Comparison of ENCODE assay signal across 23 cellular contexts in the genomic region with DNA sequence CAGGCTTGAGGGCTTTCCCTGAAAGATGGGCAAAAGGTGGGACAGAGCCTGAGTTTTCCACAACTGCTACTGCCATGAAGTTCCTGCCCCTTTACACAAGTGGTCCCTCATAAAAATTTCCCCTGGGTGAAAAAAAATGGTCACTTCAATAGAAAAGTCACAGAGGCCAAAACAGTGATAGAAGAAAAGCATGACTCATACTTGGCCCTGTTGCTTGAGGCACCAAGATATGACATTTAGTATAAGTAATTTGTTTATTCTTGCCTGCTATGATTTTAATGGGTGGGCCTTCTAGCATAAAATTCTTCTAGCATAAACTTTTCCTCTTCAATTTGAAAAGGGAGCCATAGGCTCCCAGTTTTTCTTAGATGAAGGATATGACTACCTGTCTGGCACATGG.
DNase-seq lines count a peak whose midpoint lies in the region; ATAC-seq, FAIRE-seq and TF ChIP-seq lines count a peak whose summit lies in the region.
"Had no signal": no experiment of that assay in that cellular context is flagged by ENCODE, and none has a peak within 500 bp of the region (broad histone marks: within the 10 kb centered on the region; RNA-seq: fewer than 3 reads in every experiment).

No MANE protein-coding gene starts in this region.

- no peaks in the 10 kb centered on the region for H3K79me2 ChIP-seq in MM.1S (ENCODE audit: low read length)

- peaks cover 5% of the 10 kb centered on the region; the same call in 1 of the 3 replicates for H3K4me1 ChIP-seq in A549
- no peaks in the 10 kb centered on the region for H3K4me1 ChIP-seq in MM.1S (ENCODE audit: low read length)
- H3K4me1 ChIP-seq: BLaER1 treated with 17β-estradiol and CSF1 and Interleukin-3, amounts not matched to agents 10 nM and 100 nM; Caco-2; Peyer's patch; SJCRH30 had no signal

- no peaks in the 10 kb centered on the region for H3K27me3 ChIP-seq in MM.1S (replicated peaks; ENCODE audit: insufficient read depth, low read length)
- H3K27me3 ChIP-seq: BLaER1 treated with 17β-estradiol and CSF1 and Interleukin-3, amounts not matched to agents 10 nM and 100 nM; Peyer's patch; SJCRH30 had no signal

- H3K27ac ChIP-seq in A549 (no peak overlapping the region), MM.1S (ENCODE audit: low read length) (no peak overlapping the region)
- H3K27ac ChIP-seq: BLaER1 treated with 17β-estradiol and CSF1 and Interleukin-3, amounts not matched to agents 10 nM and 100 nM; HL-60; Peyer's patch; SJCRH30 had no signal

- H3K4me3 ChIP-seq in A549 (no peak overlapping the region), epithelial cell of esophagus (ENCODE audit: low read length) (no peak overlapping the region), MM.1S (ENCODE audit: low read length) (no peak overlapping the region)
- H3K4me3 ChIP-seq: BLaER1 treated with 17β-estradiol and CSF1 and Interleukin-3, amounts not matched to agents 10 nM and 100 nM; Peyer's patch; SJCRH30 had no signal

- no peak overlapping the region for H3K9ac ChIP-seq in MM.1S (ENCODE audit: low read length)
- H3K9ac ChIP-seq: BLaER1 treated with 17β-estradiol and CSF1 and Interleukin-3, amounts not matched to agents 10 nM and 100 nM had no signal

- TF ChIP-seq EP300 in A549 (IDR thresholded peaks at IDR 0.05): no peak

- no peaks in the 10 kb centered on the region for H3K9me2 ChIP-seq in MM.1S (replicated peaks; ENCODE audit: insufficient read depth, low read length)

- no peak for ATAC-seq in A549
- no peak for ATAC-seq in HG03442 (IDR thresholded peaks at IDR 0.05; ENCODE audit: unreplicated experiment)
- ATAC-seq in HG03342 (IDR thresholded peaks at IDR 0.05; ENCODE audit: unreplicated experiment): no peak

- CTCF ChIA-PET in A549 (lab: Yijun Ruan, JAX): no interaction called here

- H4K20me1 ChIP-seq in MM.1S (ENCODE audit: insufficient read depth, low read length): no peaks in the 10 kb centered on the region
- H4K20me1 ChIP-seq: BLaER1 treated with 17β-estradiol and CSF1 and Interleukin-3, amounts not matched to agents 10 nM and 100 nM had no signal

- DNase-seq in A549 (ENCODE audit: low read depth in 1 of 2, low spot score in 1 of 2) (no peak), EL (peak; percentile 42), NCI-H69 (lab: John Stamatoyannopoulos, UW) (peak; percentile 70), epithelial cell of esophagus (ENCODE audit: low read depth) (peak; percentile 16), MM.1S (no peak)
- DNase-seq: ACHN; Caco-2; CD4-positive, alpha-beta memory T cell; DMS 273 treated with DMSO at 0.1 percent for 48 hours; KG1; NCI-H187 treated with DMSO at 0.1 percent for 48 hours; NCI-H2107; NCI-H226; NCI-H510A treated with DMSO at 0.1 percent for 48 hours; NCI-H774; NK-92 treated with Interleukin-12 subunit alpha and Interleukin-12 subunit beta, amount 100 ng/mL, for 24 hours; Peyer's patch; SJCRH30 had no signal

- TF ChIP-seq CTCF in A549 (IDR thresholded peaks at IDR 0.05) (no peak), epithelial cell of esophagus (IDR thresholded peaks at IDR 0.05; ENCODE audit: insufficient read depth, low read depth, low read length, missing control alignments) (no peak), MM.1S (IDR thresholded peaks at IDR 0.05; ENCODE audit: low read length) (no peak)

- POLR2A ChIA-PET in A549 (lab: Yijun Ruan, JAX): no interaction called here

- H3K36me3 ChIP-seq in MM.1S (replicated peaks; ENCODE audit: insufficient read depth, low read length): no peaks in the 10 kb centered on the region
- H3K36me3 ChIP-seq: Peyer's patch, SJCRH30 had no signal

- no peak for TF ChIP-seq POLR2A in A549 (IDR thresholded peaks at IDR 0.05; ENCODE audit: low read length)

- H3K4me2 ChIP-seq in A549 (no peak overlapping the region), MM.1S (ENCODE audit: low read depth, low read length) (no peak overlapping the region)
- H3K4me2 ChIP-seq: BLaER1 treated with 17β-estradiol and CSF1 and Interleukin-3, amounts not matched to agents 10 nM and 100 nM had no signal

- FAIRE-seq in A549 (lab: Jason Lieb, UNC): no peak
- FAIRE-seq: GM19239 had no signal

- H3F3A ChIP-seq in MM.1S (ENCODE audit: insufficient read depth, low read length): no peaks in the 10 kb centered on the region

- H2AFZ ChIP-seq in MM.1S (ENCODE audit: low read length): no peak overlapping the region

- no peak for TF ChIP-seq RAD21 in A549 (conservative IDR thresholded peaks at IDR 0.05 in 1 of 2, IDR thresholded peaks at IDR 0.05 in 1 of 2)

- H3K9me3 ChIP-seq in A549 (no peaks in the 10 kb centered on the region), MM.1S (replicated peaks; ENCODE audit: insufficient read depth, low read length) (no peaks in the 10 kb centered on the region)
- H3K9me3 ChIP-seq: Caco-2, Peyer's patch, SJCRH30 had no signal

TF ChIP-seq in A549, 52 proteins besides CTCF, POLR2A, EP300 and RAD21:
- TF ChIP-seq FOSL2 (IDR thresholded peaks at IDR 0.05) (no peak), FOSL2 (CRISPR knock-in tag; IDR thresholded peaks at IDR 0.05) (peak; percentile 24; the same call in 1 of the 2 replicates)
- TF ChIP-seq, protein P1, sequence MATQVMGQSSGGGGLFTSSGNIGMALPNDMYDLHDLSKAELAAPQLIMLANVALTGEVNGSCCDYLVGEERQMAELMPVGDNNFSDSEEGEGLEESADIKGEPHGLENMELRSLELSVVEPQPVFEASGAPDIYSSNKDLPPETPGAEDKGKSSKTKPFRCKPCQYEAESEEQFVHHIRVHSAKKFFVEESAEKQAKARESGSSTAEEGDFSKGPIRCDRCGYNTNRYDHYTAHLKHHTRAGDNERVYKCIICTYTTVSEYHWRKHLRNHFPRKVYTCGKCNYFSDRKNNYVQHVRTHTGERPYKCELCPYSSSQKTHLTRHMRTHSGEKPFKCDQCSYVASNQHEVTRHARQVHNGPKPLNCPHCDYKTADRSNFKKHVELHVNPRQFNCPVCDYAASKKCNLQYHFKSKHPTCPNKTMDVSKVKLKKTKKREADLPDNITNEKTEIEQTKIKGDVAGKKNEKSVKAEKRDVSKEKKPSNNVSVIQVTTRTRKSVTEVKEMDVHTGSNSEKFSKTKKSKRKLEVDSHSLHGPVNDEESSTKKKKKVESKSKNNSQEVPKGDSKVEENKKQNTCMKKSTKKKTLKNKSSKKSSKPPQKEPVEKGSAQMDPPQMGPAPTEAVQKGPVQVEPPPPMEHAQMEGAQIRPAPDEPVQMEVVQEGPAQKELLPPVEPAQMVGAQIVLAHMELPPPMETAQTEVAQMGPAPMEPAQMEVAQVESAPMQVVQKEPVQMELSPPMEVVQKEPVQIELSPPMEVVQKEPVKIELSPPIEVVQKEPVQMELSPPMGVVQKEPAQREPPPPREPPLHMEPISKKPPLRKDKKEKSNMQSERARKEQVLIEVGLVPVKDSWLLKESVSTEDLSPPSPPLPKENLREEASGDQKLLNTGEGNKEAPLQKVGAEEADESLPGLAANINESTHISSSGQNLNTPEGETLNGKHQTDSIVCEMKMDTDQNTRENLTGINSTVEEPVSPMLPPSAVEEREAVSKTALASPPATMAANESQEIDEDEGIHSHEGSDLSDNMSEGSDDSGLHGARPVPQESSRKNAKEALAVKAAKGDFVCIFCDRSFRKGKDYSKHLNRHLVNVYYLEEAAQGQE (IDR thresholded peaks at IDR 0.05): no peak
TF ChIP-seq in A549: peak in this region for 1.

Comparison
In these comparisons a context has a peak if more than half of its experiments do, and no peak if none do; other contexts are left out.
1. DNase-seq: peak in EL (single experiment), NCI-H69 (single experiment) and epithelial cell of esophagus (single experiment); none in A549 (0 of 2) and MM.1S (single experiment).